Comparison of ENCODE assay signal across 24 cellular contexts in genomic region chr3:117226932-117227331, GRCh38.
DNase-seq lines count a peak whose midpoint lies in the region; ATAC-seq and TF ChIP-seq lines count a peak whose summit lies in the region.
"Had no signal": no experiment of that assay in that cellular context is flagged by ENCODE, and none has a peak within 500 bp of the region (broad histone marks: within the 10 kb centered on the region; RNA-seq: fewer than 3 reads in every experiment).

No MANE protein-coding gene starts in this region.

- DNase-seq in epithelial cell of esophagus (ENCODE audit: low read depth) = peak; percentile 10
- no peak for DNase-seq in T-helper 2 cell
- DNase-seq: C1 segment of cervical spinal cord; Caco-2; CD4-positive, alpha-beta memory T cell; DMS 273 treated with DMSO at 0.1 percent for 48 hours; GM23248; H7; MM.1S; NCI-H1694; NCI-H2029 treated with DMSO at 0.1 percent for 48 hours; NCI-H2171; NCI-H226; NCI-H510A; NCI-H69; OCI-M1; Peyer's patch; SHP77 treated with DMSO at 0.1 percent for 48 hours; T-helper 1 cell had no signal

- TF ChIP-seq CTCF in epithelial cell of esophagus (IDR thresholded peaks at IDR 0.05; ENCODE audit: insufficient read depth, low read depth, low read length, missing control alignments) = no peak

- H3K4me3 ChIP-seq in epithelial cell of esophagus (ENCODE audit: low read length) = no peak overlapping the region
- H3K4me3 ChIP-seq: GM23248, Peyer's patch had no signal

- peak; percentile 64 for ATAC-seq in GM18502 (IDR thresholded peaks at IDR 0.05; ENCODE audit: poor library complexity, unreplicated experiment)
- peak; percentile 66 for ATAC-seq in GM18870 (IDR thresholded peaks at IDR 0.05; ENCODE audit: unreplicated experiment)
- peak; percentile 56 for ATAC-seq in HG03342 (IDR thresholded peaks at IDR 0.05; ENCODE audit: unreplicated experiment)
- no peak for ATAC-seq in GM21381 (IDR thresholded peaks at IDR 0.05; ENCODE audit: unreplicated experiment)
- no peak for ATAC-seq in GM19467 (IDR thresholded peaks at IDR 0.05; ENCODE audit: unreplicated experiment)

Comparison
In these comparisons a context has a peak if more than half of its experiments do, and no peak if none do; other contexts are left out.
1. ATAC-seq: peak in GM18502 (single experiment), GM18870 (single experiment) and HG03342 (single experiment); none in GM21381 (single experiment) and GM19467 (single experiment).